In the genomic region with DNA sequence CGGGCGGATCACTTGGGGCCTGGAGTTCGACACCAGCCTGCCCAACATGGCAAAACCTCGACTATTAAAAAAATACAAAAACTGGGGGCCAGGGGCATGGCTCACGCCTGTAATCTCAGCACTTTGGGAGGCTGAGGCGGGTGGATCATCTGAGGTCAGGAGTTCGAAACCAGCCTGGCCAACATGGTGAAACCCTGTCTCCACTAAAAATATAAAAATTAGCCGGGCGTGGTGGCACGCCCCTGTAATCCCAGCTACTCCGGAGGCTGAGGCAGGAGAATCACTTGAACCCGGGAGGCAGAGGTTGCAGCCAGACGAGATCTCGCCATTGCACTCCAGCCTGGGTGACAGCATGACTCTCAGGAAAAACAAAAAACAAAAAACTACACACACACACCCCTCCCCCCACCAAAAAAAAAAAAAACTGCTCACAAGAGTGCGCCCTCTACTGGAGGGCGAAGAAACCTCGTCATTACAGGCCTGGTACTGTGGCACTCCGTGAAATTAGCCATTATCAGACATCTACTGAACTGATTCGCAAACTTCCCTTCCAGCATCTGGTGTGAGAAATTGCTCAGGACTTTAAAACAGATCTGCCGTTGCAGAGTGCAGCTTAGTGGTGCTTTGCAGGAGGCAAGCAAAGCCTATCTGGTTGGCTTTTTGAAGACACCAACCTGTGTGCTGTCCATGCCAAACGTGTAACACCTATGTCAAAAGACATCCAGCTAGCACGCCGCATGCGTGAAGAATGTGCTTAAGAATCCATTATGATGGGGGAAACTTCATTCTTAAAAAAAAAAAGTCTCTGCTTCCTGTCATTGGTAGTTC, we compare ENCODE assay signal across 8 cellular contexts. TPM values are rescaled to one million over a fixed set of nuclear protein-coding genes. Genes with fewer than 3 reads are reported as not detected.
DNase-seq lines count a peak whose midpoint lies in the region; ATAC-seq and TF ChIP-seq lines count a peak whose summit lies in the region.

No MANE protein-coding gene starts in this region.

- H3K9ac ChIP-seq in endodermal cell (ENCODE audit: extremely low read depth, low read length, poor library complexity, severe bottlenecking): no peak overlapping the region

- H3K27ac ChIP-seq in endodermal cell (ENCODE audit: low read depth, low read length): no peak overlapping the region
- H3K27ac ChIP-seq in upper lobe of left lung: no peak overlapping the region

- H3K9me3 ChIP-seq in endodermal cell (ENCODE audit: control insufficient read depth, low read length) (no peaks in the 10 kb centered on the region), upper lobe of left lung (no peaks in the 10 kb centered on the region)

- H3K4me3 ChIP-seq in endodermal cell (ENCODE audit: low read length) (no peak overlapping the region), upper lobe of left lung (no peak overlapping the region)

- peaks cover 73% of the 10 kb centered on the region for H3K27me3 Mint-ChIP-seq in endodermal cell (ENCODE audit: insufficient read depth)
- no peaks in the 10 kb centered on the region for H3K27me3 Mint-ChIP-seq in naive B cell

- H3K36me3 ChIP-seq in endodermal cell (ENCODE audit: control insufficient read depth, insufficient read depth, low read length): peaks cover 6% of the 10 kb centered on the region
- H3K36me3 ChIP-seq in upper lobe of left lung: peaks cover 0 to 9% (median 4%) of the 10 kb centered on the region in 4 donors

- peaks cover 3% of the 10 kb centered on the region for H3K36me3 Mint-ChIP-seq in endodermal cell (ENCODE audit: low read depth)
- no peaks in the 10 kb centered on the region for H3K36me3 Mint-ChIP-seq in naive B cell

- TF ChIP-seq CTCF in endodermal cell (conservative IDR thresholded peaks at IDR 0.05) (peak; percentile 92), upper lobe of left lung (IDR thresholded peaks at IDR 0.05) (peak; percentile 42 to 85 (median 58))

- H3K27me3 ChIP-seq in endodermal cell (ENCODE audit: control insufficient read depth, insufficient read depth, low read length, poor library complexity, severe bottlenecking) (peaks cover 25% of the 10 kb centered on the region), upper lobe of left lung (no peaks in the 10 kb centered on the region)

- TF ChIP-seq EP300 in upper lobe of left lung (IDR thresholded peaks at IDR 0.05): no peak

- H3K27ac Mint-ChIP-seq in endodermal cell (peak overlapping the region; percentile 77), naive B cell (peak overlapping the region; percentile 24 to 92 (median 70))

- H3K4me3 Mint-ChIP-seq in endodermal cell (no peak overlapping the region), naive B cell (peak overlapping the region in 7 of 8 donors; percentile 22 to 82 (median 47))

- TF ChIP-seq POLR2A in upper lobe of left lung (IDR thresholded peaks at IDR 0.05): no peak

- DNase-seq in COLO668 (lab: John Stamatoyannopoulos, UW; ENCODE audit: unreplicated experiment): peak; percentile 66
- DNase-seq in NOMO-1 treated with DMSO at 0.1 percent for 48 hours (lab: John Stamatoyannopoulos, UW; ENCODE audit: unreplicated experiment): peak; percentile 52
- DNase-seq in activated CD8-positive, alpha-beta memory T cell treated with anti-CD3 and anti-CD28 coated beads, Interleukin-2, amount 50 U/mL, for 24 hours (ENCODE audit: extremely low read depth): peak; percentile 17
- DNase-seq in endodermal cell: peak; percentile 82
- peak; percentile 64 for DNase-seq in naive B cell
- DNase-seq in upper lobe of left lung: peak in 1 of 2 donors; percentile 37
- no peak for DNase-seq in NK-92 (lab: John Stamatoyannopoulos, UW; ENCODE audit: unreplicated experiment)

- 43 to 48% methylated on average over 17 to 24 of the region's 24 CpGs for WGBS in endodermal cell (ENCODE audit: insufficient coverage in 1 of 2, insufficient read length in 1 of 2), 2 experiments
- 31 to 32% methylated on average over 23 to 24 of the region's 24 CpGs for WGBS in upper lobe of left lung, 2 donors

- H3K4me1 Mint-ChIP-seq in endodermal cell (peaks cover 8% of the 10 kb centered on the region), naive B cell (peaks cover 9 to 30% (median 18%) of the 10 kb centered on the region in 3 donors)

- ATAC-seq in HG02798 (IDR thresholded peaks at IDR 0.05; ENCODE audit: poor library complexity, unreplicated experiment) (peak; percentile 43), naive B cell (ENCODE audit: low read depth in 2 of 2) (peak; percentile 81 to 84), upper lobe of left lung (ENCODE audit: low FRiP score in 2 of 2) (peak; percentile 86 to 89)

- H3K4me1 ChIP-seq in endodermal cell (ENCODE audit: control insufficient read depth, insufficient read depth, low read length) (no peaks in the 10 kb centered on the region), upper lobe of left lung (peaks cover 7 to 18% (median 13%) of the 10 kb centered on the region in 4 donors)

- H3K9me3 Mint-ChIP-seq in endodermal cell: no peaks in the 10 kb centered on the region
- no peaks in the 10 kb centered on the region for H3K9me3 Mint-ChIP-seq in naive B cell

RNA-seq across cellular contexts. Expression of gene PPP1R3E, which starts 7.7 kb away (rescaled TPM):
- total RNA-seq in endodermal cell (1 to 10 TPM; 5.7 to 6.5 TPM), upper lobe of left lung (10 to 100 TPM in 4 of 6 donors, 1 to 10 TPM in 2; 6.7 to 95.3 (median 12.8) TPM)
- polyA plus RNA-seq in endodermal cell (2013, experiment 1 of 2): 9.8 TPM
- polyA plus RNA-seq in endodermal cell (2013, experiment 2 of 2): 9.6 TPM
- 10 to 100 TPM in 1 of 6 donors, 1 to 10 TPM in 5; 3.9 to 11.8 (median 5.1) TPM for polyA plus RNA-seq in naive B cell (ENCODE audit: low read depth in 6 of 6)

RNA-seq across cellular contexts. Expression of gene HOMEZ, which starts 9.0 kb away (rescaled TPM):
- total RNA-seq in endodermal cell (10 to 100 TPM; 23.8 to 32.0 TPM), upper lobe of left lung (10 to 100 TPM in 4 of 6 donors, 1 to 10 TPM in 2; 3.9 to 13.7 (median 11.2) TPM)
- polyA plus RNA-seq in endodermal cell (2013, experiment 1 of 2): 16.6 TPM
- 15.4 TPM for polyA plus RNA-seq in endodermal cell (2013, experiment 2 of 2)
- 1 to 10 TPM; 1.0 to 6.9 (median 4.8) TPM for polyA plus RNA-seq in naive B cell (ENCODE audit: low read depth in 6 of 6)

RNA-seq across cellular contexts. Expression of gene BCL2L2, which starts 11.7 kb away (rescaled TPM):
- total RNA-seq in endodermal cell: 10 to 100 TPM; 21.9 to 29.5 TPM
- 20.2 TPM for polyA plus RNA-seq in endodermal cell (2013, experiment 1 of 2)
- polyA plus RNA-seq in endodermal cell (2013, experiment 2 of 2): 15.5 TPM
- polyA plus RNA-seq in naive B cell (ENCODE audit: low read depth in 6 of 6): under 1 TPM in 3 of 6 donors, not detected in 3; 0.22 to 0.72 (median 0.28) TPM
- total RNA-seq in upper lobe of left lung: 10 to 100 TPM; 38.8 to 53.8 (median 47.3) TPM

RNA-seq across cellular contexts. Expression of gene PABPN1, which starts 26.3 kb away (rescaled TPM):
- total RNA-seq in endodermal cell (100 to 1,000 TPM; 293 TPM), upper lobe of left lung (100 to 1,000 TPM in 3 of 6 donors, 10 to 100 TPM in 3; 47.6 to 325 (median 85.7) TPM)
- polyA plus RNA-seq in endodermal cell (2013, experiment 1 of 2): 295 TPM
- polyA plus RNA-seq in endodermal cell (2013, experiment 2 of 2): 251 TPM
- polyA plus RNA-seq in naive B cell (ENCODE audit: low read depth in 6 of 6): 100 to 1,000 TPM; 114 to 160 (median 145) TPM

RNA-seq across cellular contexts. Expression of gene RNF212B, which starts 57.2 kb away (rescaled TPM):
- not detected for total RNA-seq in endodermal cell
- polyA plus RNA-seq in endodermal cell (2013, experiment 1 of 2): not detected
- polyA plus RNA-seq in endodermal cell (2013, experiment 2 of 2): not detected
- polyA plus RNA-seq in naive B cell (ENCODE audit: low read depth in 6 of 6): not detected
- total RNA-seq in upper lobe of left lung: not detected
